ENCODE assay signal across 8 cellular contexts in the genomic region with DNA sequence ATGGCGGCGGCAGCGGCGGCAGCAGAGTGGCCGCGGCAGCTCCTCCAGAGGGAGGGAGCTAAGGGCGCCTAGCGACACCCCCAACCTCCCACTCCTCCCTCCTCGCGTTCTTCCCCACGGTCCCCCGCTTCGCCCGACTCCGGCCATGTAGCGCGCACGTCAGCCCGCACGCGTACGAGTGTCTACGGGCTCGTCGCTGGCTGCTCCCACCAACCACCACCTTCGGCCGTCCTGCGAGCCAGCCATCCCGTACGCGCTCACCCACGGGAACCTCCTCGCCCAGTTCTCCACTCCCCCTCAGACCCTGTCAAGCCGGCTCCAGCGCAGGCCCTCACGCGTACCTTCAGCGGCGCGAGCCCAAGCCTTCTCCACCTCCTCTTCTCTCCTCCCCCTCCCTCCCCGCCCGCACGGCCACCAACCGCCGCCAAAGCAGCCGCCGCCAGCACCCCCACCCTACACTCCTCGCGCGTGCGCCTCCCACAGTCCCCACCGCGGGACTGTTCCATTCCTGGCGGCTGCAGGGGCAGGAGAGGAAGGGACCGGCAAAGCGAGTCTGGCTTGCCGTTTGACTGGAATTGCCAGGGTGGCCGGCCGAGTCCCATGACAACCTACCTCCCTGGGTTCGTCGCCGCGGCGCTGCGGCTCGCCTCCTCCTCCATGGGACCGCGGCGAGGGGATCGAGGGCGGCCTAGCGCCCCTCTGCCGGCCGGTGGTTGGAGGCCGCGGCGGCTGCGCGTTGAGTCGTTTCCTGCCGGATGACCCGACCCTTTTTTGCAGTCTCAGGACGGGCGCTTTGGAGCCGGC. TPM values are rescaled to one million over a fixed set of nuclear protein-coding genes. Genes with fewer than 3 reads are reported as not detected.
DNase-seq lines count a peak whose midpoint lies in the region; FAIRE-seq and TF ChIP-seq lines count a peak whose summit lies in the region.

TSS of gene DAP3 (plus strand) at position 774 of the 804 bp plus-strand sequence. CDS start 20,689 bp downstream, outside the sequence.
TSS of gene YY1AP1 (minus strand) at position 457 of the 804 bp plus-strand sequence. CDS start 8,338 bp downstream, outside the sequence.

- H3K36me3 Mint-ChIP-seq in HFFc6 (ENCODE audit: low read depth), result peaks cover 46% of the 10 kb centered on the region
- H3K36me3 Mint-ChIP-seq in activated naive CD4-positive, alpha-beta T cell treated with anti-CD3 and anti-CD28 coated beads for 36 hours (ENCODE audit: low read depth), result peaks cover 43% of the 10 kb centered on the region

- peak within 1 kb of the TSS; percentile 97 for H3K4me3 Mint-ChIP-seq in HFFc6
- peak within 1 kb of the TSS; percentile 97 for H3K4me3 Mint-ChIP-seq in activated naive CD4-positive, alpha-beta T cell treated with anti-CD3 and anti-CD28 coated beads for 36 hours

- peaks cover 59% of the 10 kb centered on the region for H3K4me1 Mint-ChIP-seq in HFFc6 (ENCODE audit: low read depth)
- peaks cover 70% of the 10 kb centered on the region for H3K4me1 Mint-ChIP-seq in activated naive CD4-positive, alpha-beta T cell treated with anti-CD3 and anti-CD28 coated beads for 36 hours (ENCODE audit: low read depth)

- TF ChIP-seq POLR2A in NB4 (IDR thresholded peaks at IDR 0.05; ENCODE audit: extremely low read depth, insufficient read length), result peak; percentile 39

- FAIRE-seq in frontal cortex (lab: Jason Lieb, UNC), result no peak

- H3K27me3 ChIP-seq in neutrophil, result no peaks in the 10 kb centered on the region
- H3K27me3 ChIP-seq in subcutaneous abdominal adipose tissue (ENCODE audit: control insufficient read depth in 5 of 5, insufficient read depth in 4 of 5, low read length in 5 of 5), result no peaks in the 10 kb centered on the region

- peak; percentile 81 for DNase-seq in GM04504 (ENCODE audit: low read depth)
- DNase-seq in HFFc6, result peak; percentile 76
- DNase-seq in NB4 (ENCODE audit: low read depth), result peak; percentile 93
- peak; percentile 28 for DNase-seq in SK-N-MC (ENCODE audit: low read depth, low spot score)
- DNase-seq in activated naive CD4-positive, alpha-beta T cell treated with anti-CD3 and anti-CD28 coated beads for 36 hours, result peak; percentile 93
- DNase-seq in frontal cortex (ENCODE audit: low spot score in 2 of 2), result peak; percentile 93

- H3K9ac ChIP-seq in SK-N-MC (ENCODE audit: insufficient read length) (peak within 1 kb of the TSS; percentile 100), subcutaneous abdominal adipose tissue (ENCODE audit: low read length in 5 of 5) (peak within 1 kb of the TSS; percentile 81 to 100 (median 99))

- H3K27me3 Mint-ChIP-seq in HFFc6 (ENCODE audit: insufficient read depth), result peaks cover 2% of the 10 kb centered on the region; the same call in 1 of the 2 replicates
- no peaks in the 10 kb centered on the region for H3K27me3 Mint-ChIP-seq in activated naive CD4-positive, alpha-beta T cell treated with anti-CD3 and anti-CD28 coated beads for 36 hours (ENCODE audit: low read depth)

- intact Hi-C loops in activated naive CD4-positive, alpha-beta T cell treated with anti-CD3 and anti-CD28 coated beads for 36 hours (cut with micrococcal nuclease), result loop anchor here (1.0 to 5.0 kb wide), 6 partner anchors 56 to 444 kb away; partner anchors contain the start of genes FDPS, GON4L, KHDC4 and LAMTOR2

- peak within 1 kb of the TSS; percentile 91 for H3K4me3 ChIP-seq in NB4 (ENCODE audit: low read depth, low read length)
- peak within 1 kb of the TSS; percentile 100 for H3K4me3 ChIP-seq in SK-N-MC
- peak within 1 kb of the TSS; percentile 88 to 97 for H3K4me3 ChIP-seq in neutrophil (ENCODE audit: low read depth in 1 of 2, low read length in 1 of 2)
- peak within 1 kb of the TSS; percentile 86 to 99 (median 97) for H3K4me3 ChIP-seq in subcutaneous abdominal adipose tissue (ENCODE audit: low read depth in 1 of 5, low read length in 5 of 5)

- H3K27ac Mint-ChIP-seq in HFFc6, result peak within 1 kb of the TSS; percentile 95
- peak within 1 kb of the TSS; percentile 95 for H3K27ac Mint-ChIP-seq in activated naive CD4-positive, alpha-beta T cell treated with anti-CD3 and anti-CD28 coated beads for 36 hours

- TF ChIP-seq CTCF in HFFc6 (IDR thresholded peaks at IDR 0.05) (peak; percentile 67), NB4 (IDR thresholded peaks at IDR 0.05; ENCODE audit: low read depth, low read length) (no peak), neutrophil (IDR thresholded peaks at IDR 0.05) (peak; percentile 51)

- H3K4me1 ChIP-seq in neutrophil (ENCODE audit: control insufficient read depth in 1 of 2, insufficient read depth in 1 of 2, low read depth in 1 of 2, low read length in 1 of 2) (peaks cover 14 to 16% of the 10 kb centered on the region in 2 experiments), subcutaneous abdominal adipose tissue (ENCODE audit: control insufficient read depth in 5 of 5, insufficient read depth in 5 of 5, low read length in 5 of 5) (peaks cover 0 to 37% (median 31%) of the 10 kb centered on the region in 5 donors)

- H3K27ac ChIP-seq in SK-N-MC (peak within 1 kb of the TSS; percentile 99), neutrophil (peak within 1 kb of the TSS; percentile 99), subcutaneous abdominal adipose tissue (ENCODE audit: low read depth, low read length) (peak within 1 kb of the TSS; percentile 93)

- H3K9me3 Mint-ChIP-seq in HFFc6, result no peaks in the 10 kb centered on the region
- H3K9me3 Mint-ChIP-seq in activated naive CD4-positive, alpha-beta T cell treated with anti-CD3 and anti-CD28 coated beads for 36 hours, result no peaks in the 10 kb centered on the region

- H3K36me3 ChIP-seq in SK-N-MC (ENCODE audit: insufficient read depth, low read length) (peaks cover 35% of the 10 kb centered on the region), neutrophil (no peaks in the 10 kb centered on the region), subcutaneous abdominal adipose tissue (ENCODE audit: control insufficient read depth in 5 of 5, insufficient read depth in 5 of 5, low read length in 5 of 5) (peaks cover 0 to 10% (median 5%) of the 10 kb centered on the region in 5 donors)

- peaks cover 4% of the 10 kb centered on the region; the same call in 1 of the 2 replicates for H3K9me3 ChIP-seq in SK-N-MC (ENCODE audit: low read depth, low read length)
- H3K9me3 ChIP-seq in neutrophil, result no peaks in the 10 kb centered on the region
- H3K9me3 ChIP-seq in subcutaneous abdominal adipose tissue (ENCODE audit: control insufficient read depth in 5 of 5, low read length in 5 of 5), result no peaks in the 10 kb centered on the region

- CTCF ChIA-PET in activated naive CD4-positive, alpha-beta T cell treated with anti-CD3 and anti-CD28 coated beads for 36 hours (lab: Charles Lee), result no interaction called here

RNA-seq across cellular contexts. Expression of gene DAP3, which starts in this region (rescaled TPM):
- 100 to 1,000 TPM; 100 to 110 (median 104) TPM for total RNA-seq in HFFc6 (2021; fragmentation: NEBNext Ultra II Directional; extraction: Animal tissue kit (Norgen Biotek cat#: 25700))
- 100 to 1,000 TPM; 137 to 141 TPM for total RNA-seq in activated naive CD4-positive, alpha-beta T cell treated with anti-CD3 and anti-CD28 coated beads for 36 hours
- total RNA-seq in frontal cortex, result 39.1 TPM

RNA-seq across cellular contexts. Expression of gene YY1AP1, which starts in this region (rescaled TPM):
- 10 to 100 TPM; 39.6 to 50.7 (median 42.0) TPM for total RNA-seq in HFFc6 (2021; fragmentation: NEBNext Ultra II Directional; extraction: Animal tissue kit (Norgen Biotek cat#: 25700))
- total RNA-seq in activated naive CD4-positive, alpha-beta T cell treated with anti-CD3 and anti-CD28 coated beads for 36 hours, result 10 to 100 TPM; 54.8 to 59.5 TPM
- 527 TPM for total RNA-seq in frontal cortex

Comparison
In these comparisons a context has a peak if more than half of its experiments do, and no peak if none do; other contexts are left out.
1. Peak in every context shown above with its lines: DNase-seq, H3K4me3 ChIP-seq and H3K27ac ChIP-seq.
2. DNase-seq: peak in every context shown above with its lines; median percentile 93 in NB4; 93 in activated naive CD4-positive, alpha-beta T cell treated with anti-CD3 and anti-CD28 coated beads for 36 hours; 93 in frontal cortex; 81 in GM04504; 76 in HFFc6; 28 in SK-N-MC.